Comparison of ENCODE assay signal across 2 cellular contexts in genomic region chrX:40094041-40094899, GRCh38.
TF ChIP-seq lines count a peak whose summit lies in the region.

No MANE protein-coding gene starts in this region.

TF ChIP-seq in HEK293, 187 proteins besides CTCF, POLR2A, EP300 and RAD21 (continued from another document and continues in another):
- peak; percentile 72 for TF ChIP-seq ZNF398 (tag by site-specific recombination; IDR thresholded peaks at IDR 0.05)
- no peak for TF ChIP-seq ZNF37A (tag by site-specific recombination; IDR thresholded peaks at IDR 0.05)
- no peak for TF ChIP-seq PRDM2 (tag by site-specific recombination; IDR thresholded peaks at IDR 0.05; ENCODE audit: borderline replicate concordance)
- TF ChIP-seq ZBTB20 (tag by site-specific recombination; IDR thresholded peaks at IDR 0.05) = peak; percentile 45; the same call in 1 of the 2 replicates
- TF ChIP-seq WT1 (tag by site-specific recombination; IDR thresholded peaks at IDR 0.05) = no peak
- no peak for TF ChIP-seq ZNF518A (tag by site-specific recombination; conservative IDR thresholded peaks at IDR 0.05; ENCODE audit: low read depth)
- TF ChIP-seq ZNF629 (tag by site-specific recombination; IDR thresholded peaks at IDR 0.05) = no peak

TF ChIP-seq in WTC11, 78 proteins besides CTCF, POLR2A, EP300 and RAD21 (continued from another document):
- TF ChIP-seq FOXP4 (CRISPR knock-in tag; IDR thresholded peaks at IDR 0.05) (no peak), E2F5 (CRISPR knock-in tag; IDR thresholded peaks at IDR 0.05) (no peak), ZMAT4 (CRISPR knock-in tag; IDR thresholded peaks at IDR 0.05) (no peak)
